Comparison of ENCODE assay signal across 32 cellular contexts in genomic region chr4:72791054-72791453, GRCh38.
"Had no signal": no experiment of that assay in that cellular context is flagged by ENCODE, and none has a peak within 500 bp of the region (broad histone marks: within the 10 kb centered on the region; RNA-seq: fewer than 3 reads in every experiment).

No MANE protein-coding gene starts in this region.

- H3K27ac ChIP-seq: ascending aorta, body of pancreas, breast epithelium, PC-9, VCaP had no signal

- H3K27me3 ChIP-seq: ascending aorta, body of pancreas, breast epithelium, MG63 had no signal

- H3K9me3 Mint-ChIP-seq: activated CD4-positive, alpha-beta memory T cell treated with anti-CD3 and anti-CD28 coated beads, Interleukin-2, amount 10 ng/mL, durations not matched to agents 7 days and 5 days; activated naive CD8-positive, alpha-beta T cell treated with anti-CD3 and anti-CD28 coated beads, Interleukin-2, amount 10 ng/mL, durations not matched to agents 7 days and 5 days had no signal

- H3K27ac Mint-ChIP-seq: activated B cell treated with CpG ODN at 0.5 μM for 24 hours; activated CD4-positive, alpha-beta memory T cell treated with anti-CD3 and anti-CD28 coated beads, Interleukin-2, amount 10 ng/mL, durations not matched to agents 7 days and 5 days; activated naive CD4-positive, alpha-beta T cell treated with anti-CD3 and anti-CD28 coated beads, Interleukin-2, amount 50 U/mL, for 24 hours; activated naive CD8-positive, alpha-beta T cell treated with anti-CD3 and anti-CD28 coated beads, Interleukin-2, amount 10 ng/mL, durations not matched to agents 7 days and 5 days; activated T-cell treated with anti-CD3 and anti-CD28 coated beads, Interleukin-2, amount 50 U/mL, for 72 hours; activated T-helper 17 cell treated with anti-CD3 and anti-CD28 coated beads, Interleukin-2, amount 50 U/mL, for 72 hours had no signal

- H2AFZ ChIP-seq: PC-9 had no signal

- H3K4me2 ChIP-seq: PC-9 had no signal

- H3K36me3 ChIP-seq: ascending aorta, breast epithelium, MG63 had no signal

- H3K4me1 Mint-ChIP-seq: activated B cell treated with CpG ODN at 0.5 μM for 24 hours; activated CD4-positive, alpha-beta memory T cell treated with anti-CD3 and anti-CD28 coated beads, Interleukin-2, amount 10 ng/mL, durations not matched to agents 7 days and 5 days; activated naive CD4-positive, alpha-beta T cell treated with anti-CD3 and anti-CD28 coated beads, Interleukin-2, amount 50 U/mL, for 24 hours; activated naive CD8-positive, alpha-beta T cell treated with anti-CD3 and anti-CD28 coated beads, Interleukin-2, amount 10 ng/mL, durations not matched to agents 7 days and 5 days; activated T-helper 17 cell treated with anti-CD3 and anti-CD28 coated beads, Interleukin-2, amount 50 U/mL, for 72 hours had no signal

- FAIRE-seq: RCC 7860 had no signal

- H3K36me3 Mint-ChIP-seq: activated naive CD4-positive, alpha-beta T cell treated with anti-CD3 and anti-CD28 coated beads, Interleukin-2, amount 50 U/mL, for 24 hours; activated naive CD8-positive, alpha-beta T cell treated with anti-CD3 and anti-CD28 coated beads, Interleukin-2, amount 10 ng/mL, durations not matched to agents 7 days and 5 days had no signal

- H3K9me3 ChIP-seq: ascending aorta, body of pancreas, breast epithelium, MG63 had no signal

- H3K4me1 ChIP-seq: ascending aorta, body of pancreas, breast epithelium had no signal

- H3K4me3 Mint-ChIP-seq: activated B cell treated with CpG ODN at 0.5 μM for 24 hours; activated CD4-positive, alpha-beta memory T cell treated with anti-CD3 and anti-CD28 coated beads, Interleukin-2, amount 10 ng/mL, durations not matched to agents 7 days and 5 days; activated naive CD4-positive, alpha-beta T cell treated with anti-CD3 and anti-CD28 coated beads, Interleukin-2, amount 50 U/mL, for 24 hours; activated naive CD8-positive, alpha-beta T cell treated with anti-CD3 and anti-CD28 coated beads, Interleukin-2, amount 10 ng/mL, durations not matched to agents 7 days and 5 days; activated T-cell treated with anti-CD3 and anti-CD28 coated beads, Interleukin-2, amount 50 U/mL, for 72 hours; activated T-helper 17 cell treated with anti-CD3 and anti-CD28 coated beads, Interleukin-2, amount 50 U/mL, for 72 hours had no signal

- H3K4me3 ChIP-seq: ascending aorta, body of pancreas, breast epithelium, MG63, PC-9 had no signal

- H3K27me3 Mint-ChIP-seq: activated B cell treated with CpG ODN at 0.5 μM for 24 hours; activated CD4-positive, alpha-beta memory T cell treated with anti-CD3 and anti-CD28 coated beads, Interleukin-2, amount 10 ng/mL, durations not matched to agents 7 days and 5 days; activated naive CD8-positive, alpha-beta T cell treated with anti-CD3 and anti-CD28 coated beads, Interleukin-2, amount 10 ng/mL, durations not matched to agents 7 days and 5 days had no signal

- ATAC-seq: activated T-cell treated with anti-CD3 and anti-CD28 coated beads, Interleukin-2, amount 50 U/mL, for 72 hours; activated T-helper 17 cell treated with anti-CD3 and anti-CD28 coated beads, Interleukin-2, amount 50 U/mL, for 72 hours; body of pancreas had no signal

- DNase-seq: activated B cell treated with CpG ODN at 0.5 μM for 24 hours; activated CD4-positive, alpha-beta memory T cell treated with anti-CD3 and anti-CD28 coated beads, Interleukin-2, amount 10 ng/mL, durations not matched to agents 7 days and 5 days; activated CD4-positive, alpha-beta T cell treated with anti-CD3 and anti-CD28 coated beads for 1 hour; activated CD4-positive, alpha-beta T cell treated with anti-CD3 and anti-CD28 coated beads for 48 hours; activated effector memory CD4-positive, alpha-beta T cell treated with anti-CD3 and anti-CD28 coated beads, Interleukin-2, amount 50 U/mL, for 16 hours; activated naive CD4-positive, alpha-beta T cell; activated naive CD8-positive, alpha-beta T cell treated with anti-CD3 and anti-CD28 coated beads, Interleukin-2, amount 10 ng/mL, durations not matched to agents 7 days and 5 days; activated T-cell treated with anti-CD3 and anti-CD28 coated beads, Interleukin-2, amount 50 U/mL, for 1 hour; activated T-cell treated with anti-CD3 and anti-CD28 coated beads, Interleukin-2, amount 50 U/mL, for 72 hours; amygdala; body of pancreas; Kasumi-1; MG63; NCI-H1048; NCI-H1105 treated with DMSO at 0.1 percent for 48 hours; NCI-H1436; NCI-H1694 treated with DMSO at 0.1 percent for 48 hours; NCI-H2029; NCI-H345; NCI-H524 treated with DMSO at 0.1 percent for 48 hours; PC-9; Right ventricle myocardium superior; SW 1271; T-helper 1 cell; T-helper 2 cell; T-helper 9 cell had no signal
